ENCODE assay signal across 14 cellular contexts in the genomic region with DNA sequence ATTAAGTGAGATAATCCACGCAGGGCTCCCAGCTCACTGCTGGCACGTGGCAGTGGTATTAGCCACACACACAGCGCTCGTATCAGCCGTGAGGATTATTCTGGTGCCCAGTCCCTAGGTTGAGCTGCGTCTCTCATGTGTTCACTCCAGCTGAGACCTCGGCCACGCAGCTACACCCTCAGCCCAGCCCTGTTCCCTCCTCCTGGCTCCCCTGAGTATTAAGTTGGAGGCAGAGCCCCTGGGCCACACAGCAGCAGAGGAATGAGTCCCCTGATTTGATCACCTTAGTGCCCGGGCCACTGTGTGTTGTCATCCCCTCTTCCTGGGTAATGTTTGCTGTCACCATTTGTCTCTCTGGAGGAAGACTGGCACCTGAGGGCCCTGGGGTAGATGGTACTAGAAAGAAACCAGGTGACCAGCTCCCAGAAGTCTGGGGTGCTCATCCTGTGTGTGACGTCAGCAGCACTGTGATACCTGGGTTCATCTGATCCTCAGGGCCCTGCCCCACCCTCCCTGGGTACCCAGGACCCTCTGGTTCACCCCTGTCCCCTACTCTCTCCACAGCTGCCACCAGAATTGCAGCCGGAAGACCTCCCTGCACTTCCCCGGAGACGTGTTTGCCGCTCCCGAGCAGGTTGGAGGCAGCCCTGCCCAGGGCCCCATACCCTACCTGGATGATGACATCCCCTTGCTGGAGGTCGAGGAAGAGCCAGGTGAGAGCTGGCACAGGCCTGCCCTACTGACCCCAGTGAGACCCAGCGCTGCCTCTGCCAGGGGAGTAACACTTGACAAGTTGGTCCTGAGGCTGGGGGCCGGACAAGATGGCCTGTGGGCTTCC. TPM values are rescaled to one million over a fixed set of nuclear protein-coding genes. Genes with fewer than 3 reads are reported as not detected.
DNase-seq lines count a peak whose midpoint lies in the region; ATAC-seq and TF ChIP-seq lines count a peak whose summit lies in the region.
"Had no signal": no experiment of that assay in that cellular context is flagged by ENCODE, and none has a peak within 500 bp of the region (broad histone marks: within the 10 kb centered on the region; RNA-seq: fewer than 3 reads in every experiment).

No MANE protein-coding gene starts in this region.

- H3K9ac ChIP-seq in BLaER1 treated with 17β-estradiol and CSF1 and Interleukin-3, amounts not matched to agents 10 nM and 100 nM, result no peak overlapping the region

- H3K27ac Mint-ChIP-seq in activated B cell treated with CpG ODN at 0.5 μM for 24 hours, result no peak overlapping the region

- H3K27ac ChIP-seq in BLaER1 treated with 17β-estradiol and CSF1 and Interleukin-3, amounts not matched to agents 10 nM and 100 nM, result no peak overlapping the region
- H3K27ac ChIP-seq in sigmoid colon, result no peak overlapping the region
- H3K27ac ChIP-seq in RWPE1, result no peak overlapping the region
- H3K27ac ChIP-seq: PC-9, SK-N-MC had no signal

- no peaks in the 10 kb centered on the region for H3K4me1 Mint-ChIP-seq in activated B cell treated with CpG ODN at 0.5 μM for 24 hours

- POLR2A ChIA-PET in activated B cell treated with CpG ODN at 0.5 μM for 24 hours (lab: Charles Lee) (no interaction called here), RWPE1 (lab: Yijun Ruan, JAX; ENCODE audit: low non-redundant PET) (no interaction called here)

- no peak for TF ChIP-seq POLR2A in sigmoid colon (IDR thresholded peaks at IDR 0.05)

- ATAC-seq in activated B cell treated with CpG ODN at 0.5 μM for 24 hours (ENCODE audit: low read depth) (no peak), GM19023 (IDR thresholded peaks at IDR 0.05; ENCODE audit: unreplicated experiment) (no peak)
- ATAC-seq: Right ventricle myocardium inferior had no signal

- no peak for TF ChIP-seq CTCF in activated B cell treated with CpG ODN at 0.5 μM for 24 hours (IDR thresholded peaks at IDR 0.05)
- TF ChIP-seq CTCF in sigmoid colon (IDR thresholded peaks at IDR 0.05), result no peak
- no peak for TF ChIP-seq CTCF in RWPE1 (conservative IDR thresholded peaks at IDR 0.05; ENCODE audit: low read depth)

- H4K20me1 ChIP-seq in BLaER1 treated with 17β-estradiol and CSF1 and Interleukin-3, amounts not matched to agents 10 nM and 100 nM, result no peaks in the 10 kb centered on the region; a peak in 1 of 22 replicates

- peak overlapping the region in 6 of 11 experiments; percentile 4 to 53 (median 32); a peak in 7 of 22 replicates for H3K4me2 ChIP-seq in BLaER1 treated with 17β-estradiol and CSF1 and Interleukin-3, amounts not matched to agents 10 nM and 100 nM
- H3K4me2 ChIP-seq: PC-9 had no signal

- H3K36me3 Mint-ChIP-seq in activated B cell treated with CpG ODN at 0.5 μM for 24 hours (ENCODE audit: low read depth), result no peaks in the 10 kb centered on the region

- 75 to 83% methylated on average over 18 of the region's 18 CpGs for WGBS in sigmoid colon, 2 donors

- TF ChIP-seq EP300 in sigmoid colon (IDR thresholded peaks at IDR 0.05), result no peak

- H3K4me1 ChIP-seq in BLaER1 treated with 17β-estradiol and CSF1 and Interleukin-3, amounts not matched to agents 10 nM and 100 nM, result peaks cover 0 to 22% (median 17%) of the 10 kb centered on the region in 10 experiments; a peak in 14 of 20 replicates
- H3K4me1 ChIP-seq in sigmoid colon, result no peaks in the 10 kb centered on the region

- H3K27me3 Mint-ChIP-seq in activated B cell treated with CpG ODN at 0.5 μM for 24 hours, result peaks cover 2% of the 10 kb centered on the region

- no peaks in the 10 kb centered on the region for H3K36me3 ChIP-seq in BLaER1 treated with 17β-estradiol and CSF1 and Interleukin-3, amounts not matched to agents 10 nM and 100 nM
- H3K36me3 ChIP-seq in H7 (replicated peaks; ENCODE audit: control insufficient read depth, insufficient read depth, low read length), result no peaks in the 10 kb centered on the region; the same call in none of the 2 replicates
- no peaks in the 10 kb centered on the region for H3K36me3 ChIP-seq in sigmoid colon

- no peaks in the 10 kb centered on the region for H3K27me3 ChIP-seq in BLaER1 treated with 17β-estradiol and CSF1 and Interleukin-3, amounts not matched to agents 10 nM and 100 nM
- no peaks in the 10 kb centered on the region for H3K27me3 ChIP-seq in H7 (ENCODE audit: control insufficient read depth, insufficient read depth, low read length)
- no peaks in the 10 kb centered on the region for H3K27me3 ChIP-seq in sigmoid colon

- CTCF ChIA-PET in activated B cell treated with CpG ODN at 0.5 μM for 24 hours (lab: Charles Lee) (no interaction called here), RWPE1 (lab: Yijun Ruan, JAX) (interaction anchor here (1.6 kb wide), 1 partner anchor 123 kb away, joined by 3 read pairs; no protein-coding TSS in a partner anchor)

- intact Hi-C loops in activated B cell treated with CpG ODN at 0.5 μM for 24 hours (cut with micrococcal nuclease), result no loop called here
- intact Hi-C loops in sigmoid colon (cut with DNase I), result no loop called here

- no peak overlapping the region for H3K4me3 Mint-ChIP-seq in activated B cell treated with CpG ODN at 0.5 μM for 24 hours

- no peak overlapping the region for H3K4me3 ChIP-seq in BLaER1 treated with 17β-estradiol and CSF1 and Interleukin-3, amounts not matched to agents 10 nM and 100 nM
- H3K4me3 ChIP-seq in H7 (ENCODE audit: insufficient read depth, low read depth, low read length) (no peak overlapping the region), sigmoid colon (no peak overlapping the region)
- H3K4me3 ChIP-seq: PC-9, SK-N-MC had no signal

- H3K9me3 ChIP-seq in BLaER1 treated with 17β-estradiol and CSF1 and Interleukin-3, amounts not matched to agents 10 nM and 100 nM (replicated peaks in 1 of 11), result no peaks in the 10 kb centered on the region
- no peaks in the 10 kb centered on the region for H3K9me3 ChIP-seq in sigmoid colon

- H3K9me3 Mint-ChIP-seq in activated B cell treated with CpG ODN at 0.5 μM for 24 hours, result no peaks in the 10 kb centered on the region

- DNase-seq in H7, result peak; percentile 35
- DNase-seq in activated B cell treated with CpG ODN at 0.5 μM for 24 hours, result peak; percentile 3
- DNase-seq in sigmoid colon, result peak; percentile 47
- no peak for DNase-seq in RWPE1 (ENCODE audit: low spot score)
- DNase-seq in ureter (ENCODE audit: low spot score), result no peak
- DNase-seq: KG1, NCI-H1417 treated with DMSO at 0.1 percent for 48 hours, NCI-H2029, NCI-H748 treated with DMSO at 0.1 percent for 48 hours, PC-9 had no signal

RNA-seq across cellular contexts. Expression of gene DISP3, which starts 40.1 kb away (rescaled TPM):
- total RNA-seq in H7 (2014; rRNA removed; shearing (Covaris generic)), result 5.8 and 6.1 TPM in 2 replicates
- 0.42 and 0.44 TPM in 2 replicates for total RNA-seq in activated B cell treated with CpG ODN at 0.5 μM for 24 hours
- total RNA-seq in sigmoid colon, result under 1 TPM in 2 of 4 donors, not detected in 2; under 0.01 to 0.28 TPM
- polyA plus RNA-seq in sigmoid colon, result under 1 TPM in 1 of 3 donors, not detected in 2; 0.16 TPM
- 0.34 TPM for total RNA-seq in ureter
- total RNA-seq: PC-9 had no signal

Comparison
In these comparisons a context has a peak if more than half of its experiments do, and no peak if none do; other contexts are left out.
1. DNase-seq: peak in H7 (single experiment), activated B cell treated with CpG ODN at 0.5 μM for 24 hours (single experiment) and sigmoid colon (single experiment); none in RWPE1 (single experiment) and ureter (single experiment).